In the genomic region with DNA sequence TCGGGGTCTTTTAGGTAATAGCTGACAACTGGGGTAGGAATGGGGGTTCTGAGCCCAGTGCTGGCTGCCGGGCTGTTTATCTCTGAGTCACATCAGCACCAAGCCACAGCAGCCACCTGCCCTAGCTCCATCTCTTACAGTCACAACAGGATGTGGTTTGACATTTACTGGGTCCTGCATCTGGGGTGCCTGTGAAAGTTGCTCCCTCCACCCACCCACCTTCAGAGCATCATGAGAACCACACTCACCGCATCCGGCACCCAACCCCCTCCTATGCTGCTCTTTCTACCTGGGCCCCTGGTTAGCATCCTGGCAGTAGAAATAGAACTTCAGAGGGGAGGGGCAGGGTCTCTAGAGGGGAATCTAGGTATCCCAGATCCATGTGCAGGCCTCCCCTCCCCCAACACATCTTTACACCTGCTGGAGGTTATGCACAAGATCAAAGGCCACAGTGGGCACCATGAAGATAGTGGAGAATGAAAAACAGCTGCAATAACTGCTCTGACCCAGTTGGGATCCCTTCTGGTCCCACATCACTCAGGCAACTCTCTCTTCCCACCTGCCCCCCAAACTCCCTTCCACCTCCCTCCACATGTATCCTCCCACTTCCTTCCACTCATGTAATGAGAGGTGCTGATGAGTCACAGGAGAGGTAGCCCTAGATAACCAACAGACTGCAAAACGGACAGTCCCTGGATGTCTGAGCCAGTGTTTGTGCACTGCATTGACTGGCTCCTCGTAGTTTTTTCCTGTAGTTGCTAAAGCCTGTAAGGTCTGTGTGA, we compare ENCODE assay signal across 8 cellular contexts. TPM values are rescaled to one million over a fixed set of nuclear protein-coding genes. Genes with fewer than 3 reads are reported as not detected.
DNase-seq lines count a peak whose midpoint lies in the region; ATAC-seq and TF ChIP-seq lines count a peak whose summit lies in the region.

No MANE protein-coding gene starts in this region.

- H3K79me2 ChIP-seq in MM.1S (ENCODE audit: low read length), result no peaks in the 10 kb centered on the region

- peak overlapping the region; percentile 80 for H3K4me2 ChIP-seq in MM.1S (ENCODE audit: low read depth, low read length)

- peaks cover 34% of the 10 kb centered on the region for H3F3A ChIP-seq in MM.1S (ENCODE audit: insufficient read depth, low read length)

- H3K9me2 ChIP-seq in MM.1S (replicated peaks; ENCODE audit: insufficient read depth, low read length), result no peaks in the 10 kb centered on the region

- H3K27me3 ChIP-seq in GM06990 (replicated peaks; ENCODE audit: control insufficient read depth, insufficient read depth, low read length), result no peaks in the 10 kb centered on the region
- no peaks in the 10 kb centered on the region for H3K27me3 ChIP-seq in MM.1S (replicated peaks; ENCODE audit: insufficient read depth, low read length)

- peak overlapping the region; percentile 61 for H3K9ac ChIP-seq in MM.1S (ENCODE audit: low read length)

- peak overlapping the region; percentile 93 for H3K27ac ChIP-seq in MM.1S (ENCODE audit: low read length)

- no peaks in the 10 kb centered on the region for H3K36me3 ChIP-seq in GM06990 (ENCODE audit: control insufficient read depth, insufficient read depth, low read length)
- H3K36me3 ChIP-seq in MM.1S (replicated peaks; ENCODE audit: insufficient read depth, low read length), result no peaks in the 10 kb centered on the region
- H3K36me3 ChIP-seq in mucosa of descending colon (ENCODE audit: low read depth), result no peaks in the 10 kb centered on the region

- peaks cover 47% of the 10 kb centered on the region for H3K4me1 ChIP-seq in MM.1S (ENCODE audit: low read length)
- H3K4me1 ChIP-seq in mucosa of descending colon (ENCODE audit: low read depth), result no peaks in the 10 kb centered on the region

- intact Hi-C loops in mucosa of descending colon (cut with DNase I, micrococcal nuclease) (no loop called here), posterior cingulate gyrus (cut with DNase I) (no loop called here)

- no peaks in the 10 kb centered on the region for H4K20me1 ChIP-seq in MM.1S (ENCODE audit: insufficient read depth, low read length)

- H3K9me3 ChIP-seq in MM.1S (replicated peaks; ENCODE audit: insufficient read depth, low read length) (no peaks in the 10 kb centered on the region), mucosa of descending colon (no peaks in the 10 kb centered on the region)

- DNase-seq in GM06990 (ENCODE audit: extremely low read depth, insufficient read length), result peak; percentile 88
- peak; percentile 100 for DNase-seq in MM.1S
- DNase-seq in activated T-helper 1 cell treated with Interleukin-2 at 50 U/mL for 16 hours (ENCODE audit: low read depth), result peak; percentile 92
- DNase-seq in mucosa of descending colon, result peak; percentile 69 to 88 (median 75)
- peak; percentile 57 for DNase-seq in ureter (ENCODE audit: low spot score)
- DNase-seq in posterior cingulate gyrus, result no peak
- DNase-seq in HCEC 1CT, result no peak

- peak overlapping the region; percentile 48 for H2AFZ ChIP-seq in MM.1S (ENCODE audit: low read length)

- peak; percentile 91 for ATAC-seq in GM21717 (IDR thresholded peaks at IDR 0.05; ENCODE audit: unreplicated experiment)
- peak; percentile 85 for ATAC-seq in mucosa of descending colon

- TF ChIP-seq CTCF in GM06990 (IDR thresholded peaks at IDR 0.05; ENCODE audit: insufficient read depth, low read length, poor library complexity, severe bottlenecking), result no peak
- no peak for TF ChIP-seq CTCF in MM.1S (IDR thresholded peaks at IDR 0.05; ENCODE audit: low read length)
- TF ChIP-seq CTCF in mucosa of descending colon (IDR thresholded peaks at IDR 0.05), result no peak

- H3K4me3 ChIP-seq in GM06990 (replicated peaks; ENCODE audit: low read depth, low read length), result no peak overlapping the region; the same call in 1 of the 2 replicates
- H3K4me3 ChIP-seq in MM.1S (ENCODE audit: low read length), result peak overlapping the region; percentile 31
- H3K4me3 ChIP-seq in mucosa of descending colon, result no peak overlapping the region

RNA-seq across cellular contexts. Expression of gene PRSS2, which starts 38.2 kb away (rescaled TPM):
- not detected for total RNA-seq in mucosa of descending colon
- total RNA-seq in ureter, result not detected

RNA-seq across cellular contexts. Expression of gene EPHB6, which starts 45.9 kb away (rescaled TPM):
- total RNA-seq in mucosa of descending colon, result 1 to 10 TPM; 1.2 to 8.7 (median 2.6) TPM
- total RNA-seq in ureter, result 55.9 TPM

RNA-seq across cellular contexts. Expression of gene PRSS1, which starts 59.7 kb away (rescaled TPM):
- total RNA-seq in mucosa of descending colon, result not detected
- not detected for total RNA-seq in ureter

Comparison
In these comparisons a context has a peak if more than half of its experiments do, and no peak if none do; other contexts are left out.
1. DNase-seq: peak in GM06990 (single experiment), MM.1S (single experiment), activated T-helper 1 cell treated with Interleukin-2 at 50 U/mL for 16 hours (single experiment), mucosa of descending colon (3 of 3) and ureter (single experiment); none in posterior cingulate gyrus (0 of 10) and HCEC 1CT (single experiment).